In genomic region chr14:91890291-91890749, GRCh38 we compare ENCODE assay signal across 11 cellular contexts. TPM values are rescaled to one million over a fixed set of nuclear protein-coding genes. Genes with fewer than 3 reads are reported as not detected.
A peak's percentile ranks its signal among the peaks of the same experiment; 100 is the strongest.
DNase-seq lines count a peak whose midpoint lies in the region; ATAC-seq and TF ChIP-seq lines count a peak whose summit lies in the region.
"Had no signal": no experiment of that assay in that cellular context is flagged by ENCODE, and none has a peak within 500 bp of the region (broad histone marks: within the 10 kb centered on the region; RNA-seq: fewer than 3 reads in every experiment).

No MANE protein-coding gene starts in this region.

- H3K27ac ChIP-seq in CD4-positive, alpha-beta memory T cell (ENCODE audit: low read depth, low read length), result no peak overlapping the region
- peak overlapping the region; percentile 42 to 58 (median 54) for H3K27ac ChIP-seq in esophagus muscularis mucosa (replicated peaks in 1 of 4)

- H3K27ac Mint-ChIP-seq in CD4-positive, alpha-beta memory T cell, result peak overlapping the region; percentile 79 to 91 (median 86)
- peak overlapping the region; percentile 96 to 97 for H3K27ac Mint-ChIP-seq in T-cell

- no peak for DNase-seq in CD4-positive, alpha-beta memory T cell
- DNase-seq in T-cell, result peak in 2 of 34 experiments; percentile 16 to 23
- DNase-seq in esophagus muscularis mucosa (ENCODE audit: extremely low spot score), result no peak
- peak in 6 of 10 donors; percentile 44 to 85 (median 52) for DNase-seq in posterior cingulate gyrus
- no peak for DNase-seq in COLO829 (ENCODE audit: low spot score)
- DNase-seq in activated effector memory CD4-positive, alpha-beta T cell treated with Interleukin-2 at 50 U/mL for 16 hours, result no peak
- no peak for DNase-seq in GM13976 (ENCODE audit: low spot score)
- DNase-seq: COR-L47; NCI-H82; stimulated activated CD4-positive, alpha-beta T cell treated with anti-CD3 and anti-CD28 coated beads, Interleukin-12 subunit alpha, Interleukin-12 subunit beta, amount 100 ng/mL, for 4 hours had no signal

- no peaks in the 10 kb centered on the region for H3K36me3 Mint-ChIP-seq in CD4-positive, alpha-beta memory T cell
- H3K36me3 Mint-ChIP-seq in T-cell, result no peaks in the 10 kb centered on the region

- no peaks in the 10 kb centered on the region for H3K9me3 ChIP-seq in CD4-positive, alpha-beta memory T cell (ENCODE audit: control insufficient read depth in 1 of 2, low read length in 2 of 2)
- no peaks in the 10 kb centered on the region for H3K9me3 ChIP-seq in esophagus muscularis mucosa

- H3K4me1 ChIP-seq in CD4-positive, alpha-beta memory T cell (ENCODE audit: insufficient read depth, low read length), result peaks cover 54% of the 10 kb centered on the region
- H3K4me1 ChIP-seq in esophagus muscularis mucosa, result peaks cover 28 to 59% (median 41%) of the 10 kb centered on the region in 4 donors

- POLR2A ChIA-PET in CD4-positive, alpha-beta memory T cell (lab: Charles Lee; ENCODE audit: partially characterized antibody), result interaction anchor here (1.0 to 7.3 kb wide), 8 partner anchors 13 to 57 kb away, joined by 3 to 86 read pairs (median 6); partner anchors contain the start of gene TC2N
- POLR2A ChIA-PET in T-cell (lab: Charles Lee), result no interaction called here

- no peak for TF ChIP-seq POLR2A in esophagus muscularis mucosa (IDR thresholded peaks at IDR 0.05; ENCODE audit: low read depth)

- H3K27me3 ChIP-seq in CD4-positive, alpha-beta memory T cell (ENCODE audit: insufficient read depth, low read length), result no peaks in the 10 kb centered on the region
- H3K27me3 ChIP-seq in esophagus muscularis mucosa, result no peaks in the 10 kb centered on the region

- H3K4me3 ChIP-seq in CD4-positive, alpha-beta memory T cell (ENCODE audit: low read length in 2 of 2), result no peak overlapping the region
- H3K4me3 ChIP-seq in esophagus muscularis mucosa, result no peak overlapping the region

- no peaks in the 10 kb centered on the region for H3K9me3 Mint-ChIP-seq in CD4-positive, alpha-beta memory T cell
- no peaks in the 10 kb centered on the region for H3K9me3 Mint-ChIP-seq in T-cell

- no peak for TF ChIP-seq EP300 in esophagus muscularis mucosa (IDR thresholded peaks at IDR 0.05)

- H3K4me3 Mint-ChIP-seq in CD4-positive, alpha-beta memory T cell, result peak overlapping the region in 6 of 8 donors; percentile 51 to 81 (median 68)
- peak overlapping the region in 2 of 3 donors; percentile 24 to 65 for H3K4me3 Mint-ChIP-seq in T-cell

- peaks cover 31 to 64% (median 48%) of the 10 kb centered on the region in 4 donors for H3K4me1 Mint-ChIP-seq in CD4-positive, alpha-beta memory T cell
- peaks cover 57 to 63% (median 59%) of the 10 kb centered on the region in 3 donors for H3K4me1 Mint-ChIP-seq in T-cell

- in situ Hi-C loops in GM13976 (cut with MboI; ENCODE audit: low sequenced_read_pairs, unreplicated experiment), result no loop called here

- CTCF ChIA-PET in CD4-positive, alpha-beta memory T cell (lab: Charles Lee; ENCODE audit: partially characterized antibody), result interaction anchor here (1.2 to 6.2 kb wide), 3 partner anchors 16 to 23 kb away, joined by 3 to 46 read pairs (median 10); partner anchors contain the start of gene TC2N
- CTCF ChIA-PET in T-cell (lab: Charles Lee), result no interaction called here

- TF ChIP-seq CTCF in esophagus muscularis mucosa (IDR thresholded peaks at IDR 0.05) (no peak), GM13976 (IDR thresholded peaks at IDR 0.05; ENCODE audit: borderline replicate concordance, control extremely low read depth, extremely low read depth, insufficient read depth, missing control alignments) (no peak)

- intact Hi-C loops in CD4-positive, alpha-beta memory T cell (cut with micrococcal nuclease), result loop anchor here (2.0 to 5.0 kb wide), 3 partner anchors 24 to 103 kb away; partner anchors contain the start of gene TC2N
- intact Hi-C loops in esophagus muscularis mucosa (cut with DNase I) (no loop called here), posterior cingulate gyrus (cut with DNase I) (no loop called here)

- H3K27me3 Mint-ChIP-seq in CD4-positive, alpha-beta memory T cell, result no peaks in the 10 kb centered on the region
- H3K27me3 Mint-ChIP-seq in T-cell, result no peaks in the 10 kb centered on the region

- H3K36me3 ChIP-seq in CD4-positive, alpha-beta memory T cell (ENCODE audit: insufficient read depth, low read length), result no peaks in the 10 kb centered on the region
- H3K36me3 ChIP-seq in esophagus muscularis mucosa, result peaks cover 0 to 4% (median 0%) of the 10 kb centered on the region in 4 donors

- WGBS in esophagus muscularis mucosa, result 78% methylated on average over 5 of the region's 5 CpGs

- ATAC-seq in T-cell (replicated peaks in 1 of 4) (peak; percentile 59 to 79 (median 70)), HG03457 (IDR thresholded peaks at IDR 0.05; ENCODE audit: unreplicated experiment) (no peak)

RNA-seq across cellular contexts. Expression of gene TC2N, which starts 23.0 kb away (rescaled TPM):
- total RNA-seq in CD4-positive, alpha-beta memory T cell, result 100 to 1,000 TPM; 320 to 325 TPM
- 100 to 1,000 TPM; 234 to 261 TPM for polyA plus RNA-seq in CD4-positive, alpha-beta memory T cell
- total RNA-seq in T-cell (100 to 1,000 TPM; 203 to 274 (median 243) TPM), esophagus muscularis mucosa (10 to 100 TPM; 17.8 to 27.8 (median 23.7) TPM)

RNA-seq across cellular contexts. Expression of gene FBLN5, which starts 57.2 kb away (rescaled TPM):
- 1 to 10 TPM; 7.9 to 8.0 TPM for total RNA-seq in CD4-positive, alpha-beta memory T cell
- polyA plus RNA-seq in CD4-positive, alpha-beta memory T cell, result 10 to 100 TPM; 23.7 TPM
- 10 to 100 TPM in 1 of 5 donors, 1 to 10 TPM in 4; 4.2 to 19.5 (median 9.5) TPM for total RNA-seq in T-cell
- total RNA-seq in esophagus muscularis mucosa, result 100 to 1,000 TPM in 3 of 4 donors, 10 to 100 TPM in 1; 79.7 to 161 (median 116) TPM

Comparison
In these comparisons a context has a peak if more than half of its experiments do, and no peak if none do; other contexts are left out.
1. DNase-seq: peak in posterior cingulate gyrus (6 of 10); none in CD4-positive, alpha-beta memory T cell (0 of 5), esophagus muscularis mucosa (single experiment), COLO829 (single experiment), activated effector memory CD4-positive, alpha-beta T cell treated with Interleukin-2 at 50 U/mL for 16 hours (single experiment) and GM13976 (single experiment).
2. RNA of gene TC2N, which starts 23.0 kb away (total RNA-seq): 320 to 325 TPM in CD4-positive, alpha-beta memory T cell and 203 to 274 TPM in T-cell; 17.8 to 27.8 TPM in esophagus muscularis mucosa; every median in the first group is over 4 times any median in the second.